Comparison of ENCODE assay signal across 8 cellular contexts in genomic region chr16:11670171-11671131, GRCh38. TPM values are rescaled to one million over a fixed set of nuclear protein-coding genes. Genes with fewer than 3 reads are reported as not detected.
A peak's percentile ranks its signal among the peaks of the same experiment; 100 is the strongest.
DNase-seq lines count a peak whose midpoint lies in the region; ATAC-seq and TF ChIP-seq lines count a peak whose summit lies in the region.

No MANE protein-coding gene starts in this region.

- H3K9me3 Mint-ChIP-seq in CD8-positive, alpha-beta T cell = no peaks in the 10 kb centered on the region
- H3K9me3 Mint-ChIP-seq in GM23338 (no peaks in the 10 kb centered on the region), nephron (no peaks in the 10 kb centered on the region)
- H3K9me3 Mint-ChIP-seq in activated naive CD8-positive, alpha-beta T cell treated with anti-CD3 and anti-CD28 coated beads, Interleukin-2, amount 50 U/mL, for 24 hours = no peaks in the 10 kb centered on the region

- H3F3A ChIP-seq in GM23338 (replicated peaks; ENCODE audit: low read depth) = 0 out of 2 replicates have a peak, but pooled peaks cover 7% of the 10 kb centered on the region

- peak overlapping the region; percentile 85 for H3K4me3 Mint-ChIP-seq in CD8-positive, alpha-beta T cell
- H3K4me3 Mint-ChIP-seq in GM23338 = peak overlapping the region; percentile 76
- H3K4me3 Mint-ChIP-seq in activated naive CD8-positive, alpha-beta T cell treated with anti-CD3 and anti-CD28 coated beads, Interleukin-2, amount 50 U/mL, for 24 hours = peak overlapping the region; percentile 79
- peak overlapping the region; percentile 82 to 91 (median 90) for H3K4me3 Mint-ChIP-seq in nephron

- peak; percentile 27 for ATAC-seq in CD8-positive, alpha-beta T cell
- ATAC-seq in GM23338 (no peak), GM18858 (IDR thresholded peaks at IDR 0.05; ENCODE audit: unreplicated experiment) (no peak), GM18861 (IDR thresholded peaks at IDR 0.05; ENCODE audit: unreplicated experiment) (no peak)
- ATAC-seq in activated naive CD8-positive, alpha-beta T cell treated with anti-CD3 and anti-CD28 coated beads, Interleukin-2, amount 50 U/mL, for 24 hours = peak; percentile 35

- POLR2A ChIA-PET in CD8-positive, alpha-beta T cell (lab: Charles Lee) = interaction anchor here (1.0 to 1.7 kb wide), 2 partner anchors 48 to 110 kb away, joined by 5 to 6 read pairs; no protein-coding TSS in a partner anchor

- no peak for TF ChIP-seq CTCF in CD8-positive, alpha-beta T cell (IDR thresholded peaks at IDR 0.05)
- TF ChIP-seq CTCF in GM23338 (conservative IDR thresholded peaks at IDR 0.05; ENCODE audit: low read depth in 2 of 2) (no peak), nephron (IDR thresholded peaks at IDR 0.05; ENCODE audit: unreplicated experiment in 3 of 3) (no peak)

- H3K36me3 ChIP-seq in CD8-positive, alpha-beta T cell (ENCODE audit: insufficient read depth, low read length) = no peaks in the 10 kb centered on the region
- no peaks in the 10 kb centered on the region for H3K36me3 ChIP-seq in GM23338 (ENCODE audit: insufficient read depth)

- H3K9me2 ChIP-seq in GM23338 (ENCODE audit: insufficient read depth) = no peaks in the 10 kb centered on the region

- peak overlapping the region; percentile 90 for H3K4me2 ChIP-seq in GM23338

- H3K27ac ChIP-seq in CD8-positive, alpha-beta T cell (ENCODE audit: low read depth, low read length) = peak overlapping the region; percentile 70
- H3K27ac ChIP-seq in GM23338 (ENCODE audit: low read depth) = no peak overlapping the region

- peaks cover 14% of the 10 kb centered on the region for H3K36me3 Mint-ChIP-seq in CD8-positive, alpha-beta T cell
- H3K36me3 Mint-ChIP-seq in GM23338 (ENCODE audit: low read depth) (no peaks in the 10 kb centered on the region; the same call in 2 of the 3 replicates), nephron (ENCODE audit: low read depth) (no peaks in the 10 kb centered on the region)
- H3K36me3 Mint-ChIP-seq in activated naive CD8-positive, alpha-beta T cell treated with anti-CD3 and anti-CD28 coated beads, Interleukin-2, amount 50 U/mL, for 24 hours (ENCODE audit: low read depth) = no peaks in the 10 kb centered on the region

- H3K27ac Mint-ChIP-seq in CD8-positive, alpha-beta T cell = peak overlapping the region; percentile 97
- H3K27ac Mint-ChIP-seq in GM23338 (peak overlapping the region; percentile 75), nephron (peak overlapping the region; percentile 51 to 62 (median 58))
- H3K27ac Mint-ChIP-seq in activated naive CD8-positive, alpha-beta T cell treated with anti-CD3 and anti-CD28 coated beads, Interleukin-2, amount 50 U/mL, for 24 hours = peak overlapping the region; percentile 75

- H3K4me3 ChIP-seq in CD8-positive, alpha-beta T cell (ENCODE audit: low read depth, low read length) = peak overlapping the region; percentile 56
- H3K4me3 ChIP-seq in GM23338 = peak overlapping the region; percentile 85

- H3K27me3 Mint-ChIP-seq in CD8-positive, alpha-beta T cell (ENCODE audit: low read depth) = no peaks in the 10 kb centered on the region
- H3K27me3 Mint-ChIP-seq in GM23338 (ENCODE audit: insufficient read depth, low read depth, poor library complexity) = peaks cover 16% of the 10 kb centered on the region
- H3K27me3 Mint-ChIP-seq in activated naive CD8-positive, alpha-beta T cell treated with anti-CD3 and anti-CD28 coated beads, Interleukin-2, amount 50 U/mL, for 24 hours = no peaks in the 10 kb centered on the region
- no peaks in the 10 kb centered on the region for H3K27me3 Mint-ChIP-seq in nephron (ENCODE audit: low read depth)

- H3K27me3 ChIP-seq in CD8-positive, alpha-beta T cell (ENCODE audit: insufficient read depth, low read length) = no peaks in the 10 kb centered on the region
- 0 out of 2 replicates have a peak, but pooled peaks cover 3% of the 10 kb centered on the region for H3K27me3 ChIP-seq in GM23338 (ENCODE audit: insufficient read depth)

- H3K4me1 ChIP-seq in CD8-positive, alpha-beta T cell (ENCODE audit: insufficient read depth, low read length) = peaks cover 82% of the 10 kb centered on the region
- H3K4me1 ChIP-seq in GM23338 (ENCODE audit: insufficient read depth) = peaks cover 20% of the 10 kb centered on the region

- no peak overlapping the region for H2AFZ ChIP-seq in GM23338

- peaks cover 57% of the 10 kb centered on the region for H3K79me2 ChIP-seq in GM23338 (replicated peaks; ENCODE audit: insufficient read depth)

- peaks cover 74% of the 10 kb centered on the region for H3K4me1 Mint-ChIP-seq in CD8-positive, alpha-beta T cell (ENCODE audit: low read depth)
- peaks cover 52% of the 10 kb centered on the region for H3K4me1 Mint-ChIP-seq in GM23338
- peaks cover 68% of the 10 kb centered on the region for H3K4me1 Mint-ChIP-seq in activated naive CD8-positive, alpha-beta T cell treated with anti-CD3 and anti-CD28 coated beads, Interleukin-2, amount 50 U/mL, for 24 hours
- peaks cover 33% of the 10 kb centered on the region for H3K4me1 Mint-ChIP-seq in nephron

- H4K20me1 ChIP-seq in GM23338 (replicated peaks; ENCODE audit: insufficient read depth) = peaks cover 37% of the 10 kb centered on the region

- CTCF ChIA-PET in CD8-positive, alpha-beta T cell (lab: Charles Lee) = interaction anchor here (1.4 kb wide), 1 partner anchor 30 kb away, joined by 4 read pairs; no protein-coding TSS in a partner anchor

- intact Hi-C loops in CD8-positive, alpha-beta T cell (cut with DNase I, micrococcal nuclease) = no loop called here

- no peaks in the 10 kb centered on the region for H3K9me3 ChIP-seq in CD8-positive, alpha-beta T cell (ENCODE audit: low read length)

- peak in 2 of 7 experiments; percentile 43 to 60 for DNase-seq in CD8-positive, alpha-beta T cell
- DNase-seq in GM23338 (ENCODE audit: low spot score) (no peak), EL (no peak)
- peak; percentile 40 for DNase-seq in activated naive CD8-positive, alpha-beta T cell treated with anti-CD3 and anti-CD28 coated beads, Interleukin-2, amount 50 U/mL, for 24 hours
- DNase-seq in activated effector memory CD4-positive, alpha-beta T cell treated with Interleukin-2 at 50 U/mL for 16 hours = no peak

TF ChIP-seq in GM23338, 12 proteins besides CTCF, POLR2A, EP300 and RAD21:
- TF ChIP-seq EZH2phosphoT487 (IDR thresholded peaks at IDR 0.05; ENCODE audit: unreplicated experiment) (no peak), POLR2AphosphoS5 (IDR thresholded peaks at IDR 0.05; ENCODE audit: low read depth) (no peak), NANOG (IDR thresholded peaks at IDR 0.05; ENCODE audit: borderline replicate concordance) (no peak), JUNB (IDR thresholded peaks at IDR 0.05; ENCODE audit: unreplicated experiment) (no peak)
- TF ChIP-seq, protein P1, sequence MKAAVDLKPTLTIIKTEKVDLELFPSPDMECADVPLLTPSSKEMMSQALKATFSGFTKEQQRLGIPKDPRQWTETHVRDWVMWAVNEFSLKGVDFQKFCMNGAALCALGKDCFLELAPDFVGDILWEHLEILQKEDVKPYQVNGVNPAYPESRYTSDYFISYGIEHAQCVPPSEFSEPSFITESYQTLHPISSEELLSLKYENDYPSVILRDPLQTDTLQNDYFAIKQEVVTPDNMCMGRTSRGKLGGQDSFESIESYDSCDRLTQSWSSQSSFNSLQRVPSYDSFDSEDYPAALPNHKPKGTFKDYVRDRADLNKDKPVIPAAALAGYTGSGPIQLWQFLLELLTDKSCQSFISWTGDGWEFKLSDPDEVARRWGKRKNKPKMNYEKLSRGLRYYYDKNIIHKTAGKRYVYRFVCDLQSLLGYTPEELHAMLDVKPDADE (IDR thresholded peaks at IDR 0.05) = no peak
- TF ChIP-seq, protein P2, sequence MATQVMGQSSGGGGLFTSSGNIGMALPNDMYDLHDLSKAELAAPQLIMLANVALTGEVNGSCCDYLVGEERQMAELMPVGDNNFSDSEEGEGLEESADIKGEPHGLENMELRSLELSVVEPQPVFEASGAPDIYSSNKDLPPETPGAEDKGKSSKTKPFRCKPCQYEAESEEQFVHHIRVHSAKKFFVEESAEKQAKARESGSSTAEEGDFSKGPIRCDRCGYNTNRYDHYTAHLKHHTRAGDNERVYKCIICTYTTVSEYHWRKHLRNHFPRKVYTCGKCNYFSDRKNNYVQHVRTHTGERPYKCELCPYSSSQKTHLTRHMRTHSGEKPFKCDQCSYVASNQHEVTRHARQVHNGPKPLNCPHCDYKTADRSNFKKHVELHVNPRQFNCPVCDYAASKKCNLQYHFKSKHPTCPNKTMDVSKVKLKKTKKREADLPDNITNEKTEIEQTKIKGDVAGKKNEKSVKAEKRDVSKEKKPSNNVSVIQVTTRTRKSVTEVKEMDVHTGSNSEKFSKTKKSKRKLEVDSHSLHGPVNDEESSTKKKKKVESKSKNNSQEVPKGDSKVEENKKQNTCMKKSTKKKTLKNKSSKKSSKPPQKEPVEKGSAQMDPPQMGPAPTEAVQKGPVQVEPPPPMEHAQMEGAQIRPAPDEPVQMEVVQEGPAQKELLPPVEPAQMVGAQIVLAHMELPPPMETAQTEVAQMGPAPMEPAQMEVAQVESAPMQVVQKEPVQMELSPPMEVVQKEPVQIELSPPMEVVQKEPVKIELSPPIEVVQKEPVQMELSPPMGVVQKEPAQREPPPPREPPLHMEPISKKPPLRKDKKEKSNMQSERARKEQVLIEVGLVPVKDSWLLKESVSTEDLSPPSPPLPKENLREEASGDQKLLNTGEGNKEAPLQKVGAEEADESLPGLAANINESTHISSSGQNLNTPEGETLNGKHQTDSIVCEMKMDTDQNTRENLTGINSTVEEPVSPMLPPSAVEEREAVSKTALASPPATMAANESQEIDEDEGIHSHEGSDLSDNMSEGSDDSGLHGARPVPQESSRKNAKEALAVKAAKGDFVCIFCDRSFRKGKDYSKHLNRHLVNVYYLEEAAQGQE (IDR thresholded peaks at IDR 0.05; ENCODE audit: unreplicated experiment) = no peak
TF ChIP-seq in GM23338: peak in this region for 0.

RNA-seq across cellular contexts. Expression of gene SNN, which starts 2.2 kb away (rescaled TPM):
- total RNA-seq in CD8-positive, alpha-beta T cell = 100 to 1,000 TPM; 105 to 107 TPM
- total RNA-seq in GM23338 (2014; rRNA removed; shearing (Covaris generic)) = 62.6 and 63.3 TPM in 2 replicates
- polyA plus RNA-seq in GM23338 (2016; fragmentation: Nextera tagmentation; extraction: Ambion mirVana) = 19.0 and 20.5 TPM in 2 replicates

Comparison
In these comparisons a context has a peak if more than half of its experiments do, and no peak if none do; other contexts are left out.
1. ATAC-seq: peak in CD8-positive, alpha-beta T cell (single experiment) and activated naive CD8-positive, alpha-beta T cell treated with anti-CD3 and anti-CD28 coated beads, Interleukin-2, amount 50 U/mL, for 24 hours (single experiment); none in GM23338 (single experiment), GM18858 (single experiment) and GM18861 (single experiment).
2. Peak in every context shown above with its lines, with median percentiles within 50 percentile points of each other: H3K27ac Mint-ChIP-seq and H3K4me3 Mint-ChIP-seq.